ENCODE assay signal across 13 cellular contexts in the genomic region with DNA sequence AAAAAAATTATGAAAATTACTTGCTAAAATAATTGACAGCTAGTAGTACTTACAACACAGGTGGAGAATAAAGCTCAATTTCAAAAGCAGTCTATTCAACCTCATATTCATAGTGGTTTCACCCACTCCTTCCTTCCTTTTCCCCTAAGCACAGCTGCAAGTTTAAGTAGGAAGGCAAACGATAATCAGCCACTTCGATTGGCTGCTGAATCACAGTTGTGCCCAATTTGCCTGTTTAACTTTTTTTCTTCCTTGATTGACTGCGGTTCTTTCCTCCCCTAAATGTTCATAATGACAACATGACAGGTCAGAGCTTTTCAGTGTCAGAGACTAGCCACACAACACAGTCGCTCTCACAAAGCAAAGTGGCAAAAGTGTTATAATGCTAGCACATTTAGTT.
DNase-seq lines count a peak whose midpoint lies in the region; ATAC-seq and TF ChIP-seq lines count a peak whose summit lies in the region.
"Had no signal": no experiment of that assay in that cellular context is flagged by ENCODE, and none has a peak within 500 bp of the region (broad histone marks: within the 10 kb centered on the region; RNA-seq: fewer than 3 reads in every experiment).

No MANE protein-coding gene starts in this region.

- no peak overlapping the region for H3K4me3 ChIP-seq in esophagus muscularis mucosa
- H3K4me3 ChIP-seq: spleen had no signal

- no peak for TF ChIP-seq CTCF in activated CD8-positive, alpha-beta T cell treated with anti-CD3 and anti-CD28 coated beads for 36 hours (IDR thresholded peaks at IDR 0.05)
- TF ChIP-seq CTCF in type B pancreatic cell (conservative IDR thresholded peaks at IDR 0.05) (no peak), esophagus muscularis mucosa (IDR thresholded peaks at IDR 0.05) (no peak)

- H3K4me1 ChIP-seq in esophagus muscularis mucosa = no peaks in the 10 kb centered on the region
- H3K4me1 ChIP-seq: spleen had no signal

- H3K27me3 Mint-ChIP-seq in activated CD8-positive, alpha-beta T cell treated with anti-CD3 and anti-CD28 coated beads for 36 hours = no peaks in the 10 kb centered on the region
- no peaks in the 10 kb centered on the region for H3K27me3 Mint-ChIP-seq in type B pancreatic cell

- peaks cover 12% of the 10 kb centered on the region for H3K4me1 Mint-ChIP-seq in activated CD8-positive, alpha-beta T cell treated with anti-CD3 and anti-CD28 coated beads for 36 hours (ENCODE audit: low read depth)
- no peaks in the 10 kb centered on the region for H3K4me1 Mint-ChIP-seq in type B pancreatic cell (ENCODE audit: unreplicated experiment)
- H3K4me1 Mint-ChIP-seq: stimulated activated effector memory CD8-positive, alpha-beta T cell treated with anti-CD3 and anti-CD28 coated beads, Interleukin-12 subunit alpha, Interleukin-12 subunit beta, amount 100 ng/mL, for 72 hours had no signal

- 65% methylated on average over 4 of the region's 4 CpGs for WGBS in esophagus muscularis mucosa

- CTCF ChIA-PET in activated CD8-positive, alpha-beta T cell treated with anti-CD3 and anti-CD28 coated beads for 36 hours (lab: Charles Lee) = no interaction called here

- peak; percentile 49 for DNase-seq in activated CD8-positive, alpha-beta T cell treated with anti-CD3 and anti-CD28 coated beads for 36 hours
- no peak for DNase-seq in type B pancreatic cell (ENCODE audit: extremely low spot score, unreplicated experiment)
- no peak for DNase-seq in ureter (ENCODE audit: low spot score)
- DNase-seq in activated CD4-positive, alpha-beta T cell treated with anti-CD3 and anti-CD28 coated beads for 4 hours = no peak
- DNase-seq in esophagus muscularis mucosa (ENCODE audit: extremely low spot score) = no peak
- DNase-seq: activated CD4-positive, alpha-beta T cell treated with anti-CD3 and anti-CD28 coated beads, Interleukin-2, amount 50 U/mL, for 4 hours; NCI-H2107; spleen had no signal

- H3K36me3 ChIP-seq in esophagus muscularis mucosa = no peaks in the 10 kb centered on the region
- H3K36me3 ChIP-seq: spleen had no signal

- intact Hi-C loops in activated CD8-positive, alpha-beta T cell treated with anti-CD3 and anti-CD28 coated beads for 36 hours (cut with micrococcal nuclease) = no loop called here
- intact Hi-C loops in esophagus muscularis mucosa (cut with DNase I) = no loop called here

- peak overlapping the region; percentile 91 for H3K27ac Mint-ChIP-seq in activated CD8-positive, alpha-beta T cell treated with anti-CD3 and anti-CD28 coated beads for 36 hours
- H3K27ac Mint-ChIP-seq in type B pancreatic cell = no peak overlapping the region
- H3K27ac Mint-ChIP-seq: stimulated activated effector memory CD8-positive, alpha-beta T cell treated with anti-CD3 and anti-CD28 coated beads, Interleukin-12 subunit alpha, Interleukin-12 subunit beta, amount 100 ng/mL, for 72 hours had no signal

- POLR2A ChIA-PET in activated CD8-positive, alpha-beta T cell treated with anti-CD3 and anti-CD28 coated beads for 36 hours (lab: Charles Lee) = no interaction called here

- H3K36me3 Mint-ChIP-seq in activated CD8-positive, alpha-beta T cell treated with anti-CD3 and anti-CD28 coated beads for 36 hours (ENCODE audit: low read depth) = no peaks in the 10 kb centered on the region
- no peaks in the 10 kb centered on the region for H3K36me3 Mint-ChIP-seq in type B pancreatic cell
- H3K36me3 Mint-ChIP-seq: stimulated activated effector memory CD8-positive, alpha-beta T cell treated with anti-CD3 and anti-CD28 coated beads, Interleukin-12 subunit alpha, Interleukin-12 subunit beta, amount 100 ng/mL, for 72 hours had no signal

- TF ChIP-seq POLR2A in esophagus muscularis mucosa (IDR thresholded peaks at IDR 0.05; ENCODE audit: low read depth) = no peak

- H3K4me3 Mint-ChIP-seq in activated CD8-positive, alpha-beta T cell treated with anti-CD3 and anti-CD28 coated beads for 36 hours = peak overlapping the region; percentile 62
- no peak overlapping the region for H3K4me3 Mint-ChIP-seq in type B pancreatic cell
- H3K4me3 Mint-ChIP-seq: stimulated activated effector memory CD8-positive, alpha-beta T cell treated with anti-CD3 and anti-CD28 coated beads, Interleukin-12 subunit alpha, Interleukin-12 subunit beta, amount 100 ng/mL, for 72 hours had no signal

- no peak overlapping the region for H3K27ac ChIP-seq in esophagus muscularis mucosa (replicated peaks in 1 of 4)
- H3K27ac ChIP-seq: spleen had no signal

- ATAC-seq in GM18498 (IDR thresholded peaks at IDR 0.05; ENCODE audit: unreplicated experiment) = peak; percentile 87
- ATAC-seq in GM19455 (IDR thresholded peaks at IDR 0.05; ENCODE audit: unreplicated experiment) = peak; percentile 87
- peak; percentile 92 for ATAC-seq in HG03045 (IDR thresholded peaks at IDR 0.05; ENCODE audit: unreplicated experiment)
- ATAC-seq in activated CD8-positive, alpha-beta T cell treated with anti-CD3 and anti-CD28 coated beads for 36 hours = peak; percentile 87
- ATAC-seq: Right ventricle myocardium inferior; stimulated activated effector memory CD8-positive, alpha-beta T cell treated with anti-CD3 and anti-CD28 coated beads, Interleukin-12 subunit alpha, Interleukin-12 subunit beta, amount 100 ng/mL, for 72 hours had no signal

- no peak for TF ChIP-seq EP300 in esophagus muscularis mucosa (IDR thresholded peaks at IDR 0.05)

- no peaks in the 10 kb centered on the region for H3K9me3 ChIP-seq in esophagus muscularis mucosa

- no peaks in the 10 kb centered on the region for H3K27me3 ChIP-seq in esophagus muscularis mucosa
- H3K27me3 ChIP-seq: spleen had no signal

- H3K9me3 Mint-ChIP-seq in activated CD8-positive, alpha-beta T cell treated with anti-CD3 and anti-CD28 coated beads for 36 hours = peaks cover 3% of the 10 kb centered on the region
- no peaks in the 10 kb centered on the region for H3K9me3 Mint-ChIP-seq in type B pancreatic cell
